1 cellular context compared by ENCODE assay signal in genomic region chr10:7133270-7133669, GRCh38.
TF ChIP-seq lines count a peak whose summit lies in the region.

No MANE protein-coding gene starts in this region.

TF ChIP-seq in HEK293, 187 proteins besides CTCF, POLR2A, EP300 and RAD21 (continued from another document):
- TF ChIP-seq MEIS1 (CRISPR knock-in tag; IDR thresholded peaks at IDR 0.05; ENCODE audit: borderline replicate concordance) (no peak), ZNF169 (tag by site-specific recombination; IDR thresholded peaks at IDR 0.05) (no peak), ZNF433 (tag by site-specific recombination; IDR thresholded peaks at IDR 0.05; ENCODE audit: low read depth) (no peak), MZF1 (tag by site-specific recombination; IDR thresholded peaks at IDR 0.05; ENCODE audit: borderline replicate concordance) (no peak), HIC1 (tag by site-specific recombination; IDR thresholded peaks at IDR 0.05) (peak; percentile 51; the same call in 1 of the 2 replicates), ZNF426 (tag by site-specific recombination; IDR thresholded peaks at IDR 0.05) (no peak), KLF16 (tag by site-specific recombination; IDR thresholded peaks at IDR 0.05) (no peak), ZBTB11 (tag by site-specific recombination; conservative IDR thresholded peaks at IDR 0.05; ENCODE audit: low read depth) (no peak), ZNF239 (tag by site-specific recombination; IDR thresholded peaks at IDR 0.05) (no peak), SCRT2 (tag by site-specific recombination; IDR thresholded peaks at IDR 0.05) (no peak), ZNF391 (tag by site-specific recombination; IDR thresholded peaks at IDR 0.05; ENCODE audit: borderline replicate concordance, low read depth) (no peak), BCL11A (tag by site-specific recombination; IDR thresholded peaks at IDR 0.05; ENCODE audit: low read depth) (no peak), ZEB2 (tag by site-specific recombination; IDR thresholded peaks at IDR 0.05) (peak; percentile 44; the same call in 1 of the 2 replicates), KLF7 (tag by site-specific recombination; IDR thresholded peaks at IDR 0.05; ENCODE audit: borderline replicate concordance) (no peak), ZNF792 (tag by site-specific recombination; IDR thresholded peaks at IDR 0.05) (no peak), PRDM1 (tag by site-specific recombination; IDR thresholded peaks at IDR 0.05) (no peak), ZIC2 (tag by site-specific recombination; IDR thresholded peaks at IDR 0.05) (peak; percentile 41; the same call in 1 of the 2 replicates), ZNF48 (tag by site-specific recombination; IDR thresholded peaks at IDR 0.05) (no peak), ZNF558 (tag by site-specific recombination; IDR thresholded peaks at IDR 0.05) (no peak), ZBTB21 (tag by site-specific recombination; IDR thresholded peaks at IDR 0.05) (peak; percentile 36; the same call in 1 of the 2 replicates), PRDM10 (tag by site-specific recombination; IDR thresholded peaks at IDR 0.05) (no peak), ZNF629 (tag by site-specific recombination; IDR thresholded peaks at IDR 0.05) (peak; percentile 85), ZBTB6 (tag by site-specific recombination; IDR thresholded peaks at IDR 0.05) (no peak), ZNF174 (tag by site-specific recombination; IDR thresholded peaks at IDR 0.05) (no peak), ZNF398 (tag by site-specific recombination; IDR thresholded peaks at IDR 0.05) (no peak), ZNF2 (tag by site-specific recombination; IDR thresholded peaks at IDR 0.05) (no peak), ZNF521 (tag by site-specific recombination; IDR thresholded peaks at IDR 0.05) (no peak), KLF17 (tag by site-specific recombination; IDR thresholded peaks at IDR 0.05) (no peak)
- TF ChIP-seq, protein P1, sequence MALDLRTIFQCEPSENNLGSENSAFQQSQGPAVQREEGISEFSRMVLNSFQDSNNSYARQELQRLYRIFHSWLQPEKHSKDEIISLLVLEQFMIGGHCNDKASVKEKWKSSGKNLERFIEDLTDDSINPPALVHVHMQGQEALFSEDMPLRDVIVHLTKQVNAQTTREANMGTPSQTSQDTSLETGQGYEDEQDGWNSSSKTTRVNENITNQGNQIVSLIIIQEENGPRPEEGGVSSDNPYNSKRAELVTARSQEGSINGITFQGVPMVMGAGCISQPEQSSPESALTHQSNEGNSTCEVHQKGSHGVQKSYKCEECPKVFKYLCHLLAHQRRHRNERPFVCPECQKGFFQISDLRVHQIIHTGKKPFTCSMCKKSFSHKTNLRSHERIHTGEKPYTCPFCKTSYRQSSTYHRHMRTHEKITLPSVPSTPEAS (tag by site-specific recombination; IDR thresholded peaks at IDR 0.05): no peak
